ENCODE assay signal across 26 cellular contexts in the genomic region with DNA sequence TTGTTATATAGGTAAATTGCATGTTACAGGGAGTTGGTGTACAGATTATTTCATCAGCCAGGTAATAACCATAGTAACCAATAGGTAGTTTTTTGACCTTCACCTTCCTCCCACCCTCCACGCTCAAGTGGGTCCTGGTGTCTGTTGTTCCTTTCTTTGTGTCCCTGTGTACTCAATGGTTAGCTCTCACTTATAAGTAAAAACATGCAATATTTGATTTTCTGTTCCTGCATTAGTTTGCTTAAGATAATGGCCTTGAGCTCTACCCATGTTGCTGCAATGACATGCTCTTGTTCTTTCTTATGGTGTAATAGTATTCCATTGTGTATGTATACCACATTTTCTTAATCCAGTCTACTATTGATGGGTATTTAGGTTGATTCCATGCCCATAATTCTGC.
"Had no signal": no experiment of that assay in that cellular context is flagged by ENCODE, and none has a peak within 500 bp of the region (broad histone marks: within the 10 kb centered on the region; RNA-seq: fewer than 3 reads in every experiment).

No MANE protein-coding gene starts in this region.

- H3K4me1 Mint-ChIP-seq: mesothelial cell of epicardium had no signal

- H3K27me3 ChIP-seq: dorsolateral prefrontal cortex, esophagus muscularis mucosa, foreskin keratinocyte, gastroesophageal sphincter, heart left ventricle, hepatocyte had no signal

- H3K27ac ChIP-seq: coronary artery, dorsolateral prefrontal cortex, esophagus muscularis mucosa, foreskin keratinocyte, gastroesophageal sphincter, heart left ventricle, hepatocyte, left ventricle myocardium inferior, lower lobe of right lung had no signal

- H2AFZ ChIP-seq: hepatocyte had no signal

- H3K36me3 ChIP-seq: esophagus muscularis mucosa, gastroesophageal sphincter, lower lobe of right lung had no signal

- H3K4me3 ChIP-seq: coronary artery, dorsolateral prefrontal cortex, esophagus muscularis mucosa, gastroesophageal sphincter, heart left ventricle, hepatocyte, left ventricle myocardium inferior, lower lobe of right lung, mucosa of descending colon had no signal

- H3K27me3 Mint-ChIP-seq: naive B cell had no signal

- FAIRE-seq: colon, endothelial cell of umbilical vein, frontal cortex, kidney had no signal

- H3K27ac Mint-ChIP-seq: immature natural killer cell, mesothelial cell of epicardium had no signal

- H3K4me1 ChIP-seq: esophagus muscularis mucosa, foreskin keratinocyte, gastroesophageal sphincter, heart left ventricle, left ventricle myocardium inferior, lower lobe of right lung had no signal

- ATAC-seq: foreskin keratinocyte, gastroesophageal sphincter, heart left ventricle, left colon, left lobe of liver, lower lobe of right lung, mucosa of descending colon had no signal

- DNase-seq: dermis blood vessel endothelial cell; dorsolateral prefrontal cortex; effector CD4-positive, alpha-beta T cell; effector memory CD4-positive, alpha-beta T cell; foreskin keratinocyte; heart left ventricle; hypothalamus; immature natural killer cell; islet precursor cell; kidney; kidney glomerular epithelial cell; left colon; left ventricle myocardium inferior; lower lobe of right lung; mesenchymal stem cell; mucosa of descending colon; naive B cell had no signal

- H3K4me2 ChIP-seq: hepatocyte had no signal

- H3K4me3 Mint-ChIP-seq: immature natural killer cell, mesothelial cell of epicardium, naive B cell had no signal
